Comparison of ENCODE assay signal across 8 cellular contexts in genomic region chr16:2023098-2023925, GRCh38. TPM values are rescaled to one million over a fixed set of nuclear protein-coding genes. Genes with fewer than 3 reads are reported as not detected.
DNase-seq lines count a peak whose midpoint lies in the region; TF ChIP-seq lines count a peak whose summit lies in the region.

No MANE protein-coding gene starts in this region.

- H3K4me3 ChIP-seq in H7 (ENCODE audit: insufficient read depth, low read depth, low read length) (peak overlapping the region; percentile 40), rectal smooth muscle tissue (ENCODE audit: low read length) (peak overlapping the region; percentile 44), vagina (peak overlapping the region; percentile 24 to 42)

- intact Hi-C loops in vagina (cut with DNase I) = loop anchor here (5.0 kb wide), 1 partner anchor 119 kb away; no protein-coding TSS in a partner anchor

- H3K9me3 ChIP-seq in vagina = no peaks in the 10 kb centered on the region

- TF ChIP-seq POLR2A in vagina (IDR thresholded peaks at IDR 0.05) = no peak

- H3K4me1 ChIP-seq in rectal smooth muscle tissue (ENCODE audit: control insufficient read depth, insufficient read depth, low read length) (peaks cover 10% of the 10 kb centered on the region), vagina (peaks cover 63% of the 10 kb centered on the region)

- DNase-seq in ELF-1 (ENCODE audit: low read depth, low spot score) (peak; percentile 96), H7 (peak; percentile 99), NCI-H1092 treated with DMSO at 0.1 percent for 48 hours (lab: John Stamatoyannopoulos, UW) (peak; percentile 76), T-helper 2 cell (peak; percentile 86 to 98 (median 91)), hepatic stellate cell (ENCODE audit: low spot score) (peak; percentile 94), vagina (ENCODE audit: extremely low spot score in 2 of 2) (no peak)

- H3K27me3 ChIP-seq in H7 (ENCODE audit: control insufficient read depth, insufficient read depth, low read length) = peaks cover 45% of the 10 kb centered on the region
- peaks cover 22% of the 10 kb centered on the region for H3K27me3 ChIP-seq in rectal smooth muscle tissue (ENCODE audit: control insufficient read depth, insufficient read depth, low read length)
- H3K27me3 ChIP-seq in vagina = peaks cover 11% of the 10 kb centered on the region

- no peak overlapping the region for H3K9ac ChIP-seq in rectal smooth muscle tissue (ENCODE audit: low read length)

- H3K36me3 ChIP-seq in H7 (replicated peaks; ENCODE audit: control insufficient read depth, insufficient read depth, low read length) = no peaks in the 10 kb centered on the region
- no peaks in the 10 kb centered on the region for H3K36me3 ChIP-seq in rectal smooth muscle tissue (ENCODE audit: control insufficient read depth, insufficient read depth, low read length)
- no peaks in the 10 kb centered on the region for H3K36me3 ChIP-seq in vagina

- peak overlapping the region; percentile 43 for H3K27ac ChIP-seq in angular gyrus (ENCODE audit: low read depth, low read length)
- peak overlapping the region; percentile 38 for H3K27ac ChIP-seq in rectal smooth muscle tissue (ENCODE audit: low read depth, low read length)
- peak overlapping the region; percentile 73 for H3K27ac ChIP-seq in vagina

- TF ChIP-seq CTCF in vagina (IDR thresholded peaks at IDR 0.05) = peak; percentile 92 to 98 (median 98)

RNA-seq across cellular contexts. Expression of gene NHERF2, which starts 3.4 kb away (rescaled TPM):
- 14.0 and 17.1 TPM in 2 replicates for total RNA-seq in H7 (2014; rRNA removed; shearing (Covaris generic))
- 44.7 TPM for total RNA-seq in vagina

RNA-seq across cellular contexts. Expression of gene NPW, which starts 3.7 kb away (rescaled TPM):
- total RNA-seq in H7 (2014; rRNA removed; shearing (Covaris generic)) = 2.0 and 2.3 TPM in 2 replicates
- total RNA-seq in vagina = not detected

RNA-seq across cellular contexts. Expression of gene ZNF598, which starts 13.7 kb away (rescaled TPM):
- total RNA-seq in H7 (2014; rRNA removed; shearing (Covaris generic)) = 28.4 and 30.8 TPM in 2 replicates
- 51.8 TPM for total RNA-seq in vagina

RNA-seq across cellular contexts. Expression of gene NTHL1, which starts 24.3 kb away (rescaled TPM):
- 104 and 108 TPM in 2 replicates for total RNA-seq in H7 (2014; rRNA removed; shearing (Covaris generic))
- total RNA-seq in vagina = 28.5 TPM

RNA-seq across cellular contexts. Expression of gene TSC2, which starts 24.5 kb away (rescaled TPM):
- 37.6 and 42.6 TPM in 2 replicates for total RNA-seq in H7 (2014; rRNA removed; shearing (Covaris generic))
- 78.6 TPM for total RNA-seq in vagina

Comparison
In these comparisons a context has a peak if more than half of its experiments do, and no peak if none do; other contexts are left out.
1. DNase-seq: peak in ELF-1 (single experiment), H7 (single experiment), NCI-H1092 treated with DMSO at 0.1 percent for 48 hours (single experiment), T-helper 2 cell (5 of 5) and hepatic stellate cell (single experiment); none in vagina (0 of 2).
2. Peak in every context shown above with its lines, with median percentiles within 50 percentile points of each other: H3K4me3 ChIP-seq and H3K27ac ChIP-seq.